Comparison of ENCODE assay signal across 10 cellular contexts in the genomic region with DNA sequence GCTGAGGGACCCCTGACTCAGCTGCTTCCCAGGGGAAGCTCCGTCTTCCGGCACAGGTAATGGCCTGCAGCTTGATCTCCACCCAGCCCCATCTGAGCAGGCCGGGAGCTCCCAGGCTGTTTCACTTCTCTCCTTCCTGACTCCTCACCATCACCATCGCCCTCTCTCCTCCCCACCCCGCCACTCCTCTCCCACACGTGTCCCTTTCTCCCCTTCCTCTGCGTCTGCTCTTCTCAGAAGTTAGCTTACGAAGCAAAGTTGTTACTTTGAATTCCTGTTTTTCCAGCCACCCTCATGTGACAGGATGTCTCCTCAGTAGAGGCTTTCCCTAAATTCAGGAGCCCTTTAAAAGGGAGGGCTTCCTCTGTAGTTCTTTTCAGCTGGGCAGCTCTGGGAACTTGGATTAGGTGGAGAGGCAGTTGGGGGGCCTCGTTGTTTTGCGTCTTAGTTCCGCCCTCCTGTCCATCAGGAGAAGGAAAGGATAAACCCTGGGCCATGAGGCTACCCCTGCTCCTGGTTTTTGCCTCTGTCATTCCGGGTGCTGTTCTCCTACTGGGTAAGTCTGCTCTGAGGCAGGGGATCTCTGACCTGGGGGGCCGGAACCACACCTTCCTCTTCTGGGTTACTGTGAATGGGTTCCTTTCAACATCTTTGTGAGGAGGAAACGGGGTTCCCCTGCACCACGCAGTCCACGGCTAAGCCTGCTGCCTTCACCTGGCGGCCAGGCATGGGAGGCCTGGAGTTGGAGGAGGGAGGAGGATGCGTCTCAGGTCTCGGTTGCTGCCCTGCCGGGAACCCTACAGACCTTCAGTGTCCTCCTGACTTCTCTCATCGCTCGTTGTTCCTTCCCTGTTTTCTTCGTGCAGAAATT. TPM values are rescaled to one million over a fixed set of nuclear protein-coding genes. Genes with fewer than 3 reads are reported as not detected.
A peak's percentile ranks its signal among the peaks of the same experiment; 100 is the strongest.
DNase-seq lines count a peak whose midpoint lies in the region; ATAC-seq and TF ChIP-seq lines count a peak whose summit lies in the region.
"Had no signal": no experiment of that assay in that cellular context is flagged by ENCODE, and none has a peak within 500 bp of the region (broad histone marks: within the 10 kb centered on the region; RNA-seq: fewer than 3 reads in every experiment).

MRC1 (plus strand) TSS at position 378 of the 871 bp plus-strand sequence; CDS start at position 496, 118 bp downstream.

- intact Hi-C loops in body of pancreas (cut with DNase I): no loop called here
- intact Hi-C loops in right cardiac atrium (cut with DNase I): no loop called here

- no peaks in the 10 kb centered on the region for H3K27me3 ChIP-seq in body of pancreas
- no peaks in the 10 kb centered on the region for H3K27me3 ChIP-seq in right cardiac atrium (ENCODE audit: control insufficient read depth, insufficient read depth)
- H3K27me3 ChIP-seq in osteoblast (ENCODE audit: insufficient read depth, low read length): no peaks in the 10 kb centered on the region
- H3K27me3 ChIP-seq in hepatocyte: no peaks in the 10 kb centered on the region

- no peaks in the 10 kb centered on the region for H3K9me2 ChIP-seq in hepatocyte (replicated peaks; ENCODE audit: insufficient read depth)

- no peak for TF ChIP-seq CTCF in body of pancreas (IDR thresholded peaks at IDR 0.05)
- no peak for TF ChIP-seq CTCF in osteoblast (IDR thresholded peaks at IDR 0.05; ENCODE audit: extremely low read depth, low read depth, low read length)
- TF ChIP-seq CTCF in hepatocyte (IDR thresholded peaks at IDR 0.05; ENCODE audit: poor library complexity): no peak

- H2AFZ ChIP-seq in osteoblast (ENCODE audit: low read length) (peak within 1 kb of the TSS; percentile 73), hepatocyte (no peak within 1 kb of the TSS)

- ATAC-seq in body of pancreas: no peak
- peak; percentile 67 to 69 for ATAC-seq in right cardiac atrium
- ATAC-seq in HG03097 (IDR thresholded peaks at IDR 0.05; ENCODE audit: low FRiP score, unreplicated experiment): no peak
- no peak for ATAC-seq in GM19467 (IDR thresholded peaks at IDR 0.05; ENCODE audit: unreplicated experiment)

- no peak within 1 kb of the TSS for H3K4me2 ChIP-seq in osteoblast (ENCODE audit: insufficient read depth, low read length)
- H3K4me2 ChIP-seq in hepatocyte: no peak within 1 kb of the TSS

- H3K27ac ChIP-seq in body of pancreas (no peak within 1 kb of the TSS), right cardiac atrium (ENCODE audit: low read length) (peak within 1 kb of the TSS; percentile 6), osteoblast (ENCODE audit: low read depth, low read length) (no peak within 1 kb of the TSS), hepatocyte (no peak within 1 kb of the TSS)

- TF ChIP-seq POLR2A in body of pancreas (IDR thresholded peaks at IDR 0.05): peak in 1 of 3 donors; percentile 13

- H3K36me3 ChIP-seq in body of pancreas (replicated peaks in 1 of 2; ENCODE audit: insufficient read depth in 1 of 2, low read depth in 2 of 2) (no peaks in the 10 kb centered on the region), osteoblast (ENCODE audit: insufficient read depth, low read length) (no peaks in the 10 kb centered on the region), hepatocyte (replicated peaks; ENCODE audit: insufficient read depth, low read depth) (no peaks in the 10 kb centered on the region)

- H3K79me2 ChIP-seq in osteoblast (ENCODE audit: insufficient read depth, low read length) (no peaks in the 10 kb centered on the region), hepatocyte (no peaks in the 10 kb centered on the region)

- no peaks in the 10 kb centered on the region for H3K4me1 ChIP-seq in body of pancreas
- no peaks in the 10 kb centered on the region for H3K4me1 ChIP-seq in right cardiac atrium (ENCODE audit: control insufficient read depth, insufficient read depth, low read length)
- no peaks in the 10 kb centered on the region for H3K4me1 ChIP-seq in osteoblast (ENCODE audit: insufficient read depth, low read length)
- no peaks in the 10 kb centered on the region for H3K4me1 ChIP-seq in hepatocyte (ENCODE audit: insufficient read depth)

- WGBS in body of pancreas, 2 donors: 67 to 81% methylated on average over 22 to 23 of the region's 23 CpGs
- WGBS in right cardiac atrium: 62% methylated on average over 23 of the region's 23 CpGs
- 89% methylated on average over 22 of the region's 23 CpGs for WGBS in hepatocyte (ENCODE audit: low lambda C conversion rate, missing lambda C conversion rate)

- DNase-seq in body of pancreas: peak in 1 of 4 donors; percentile 29
- DNase-seq in right cardiac atrium: peak; percentile 31 to 72 (median 67)
- DNase-seq in osteoblast (ENCODE audit: insufficient read length, low spot score, missing footprints): no peak
- no peak for DNase-seq in ureter (ENCODE audit: low spot score)
- DNase-seq in kidney glomerular epithelial cell (lab: John Stamatoyannopoulos, UW): no peak
- DNase-seq in hepatocyte (ENCODE audit: low spot score): no peak
- DNase-seq: NCI-H69 had no signal

- H3K4me3 ChIP-seq in body of pancreas (no peak within 1 kb of the TSS), right cardiac atrium (ENCODE audit: low read length) (peak within 1 kb of the TSS; percentile 45), osteoblast (ENCODE audit: insufficient read depth, low read length) (no peak within 1 kb of the TSS), hepatocyte (no peak within 1 kb of the TSS)

- no peaks in the 10 kb centered on the region for H4K20me1 ChIP-seq in osteoblast (ENCODE audit: insufficient read depth, low read length)
- no peaks in the 10 kb centered on the region for H4K20me1 ChIP-seq in hepatocyte (ENCODE audit: insufficient read depth, poor library complexity, severe bottlenecking)

- no peaks in the 10 kb centered on the region for H3K9me3 ChIP-seq in body of pancreas
- no peaks in the 10 kb centered on the region for H3K9me3 ChIP-seq in right cardiac atrium (ENCODE audit: control insufficient read depth, low read length)
- H3K9me3 ChIP-seq in osteoblast (ENCODE audit: low read depth, low read length): no peaks in the 10 kb centered on the region
- H3K9me3 ChIP-seq in hepatocyte (ENCODE audit: low read depth): no peaks in the 10 kb centered on the region

RNA-seq across cellular contexts. Expression of gene MRC1, which starts in this region (rescaled TPM):
- total RNA-seq in body of pancreas (10 to 100 TPM; 10.2 to 19.5 TPM), right cardiac atrium (10 to 100 TPM; 24.4 to 51.8 (median 41.4) TPM), osteoblast (under 0.01 and 0.36 TPM in 2 replicates), ureter (13.1 TPM), hepatocyte (1.8 and 2.4 TPM in 2 replicates)
- polyA plus RNA-seq in right cardiac atrium (4.4 TPM), hepatocyte (0.13 and 0.30 TPM in 2 replicates)
- total RNA-seq: M059J had no signal

Comparison
In these comparisons a context has a peak if more than half of its experiments do, and no peak if none do; other contexts are left out.
1. ATAC-seq: peak in right cardiac atrium (2 of 2); none in body of pancreas (single experiment), HG03097 (single experiment) and GM19467 (single experiment).
2. DNase-seq: peak in right cardiac atrium (3 of 3); none in osteoblast (single experiment), ureter (single experiment), kidney glomerular epithelial cell (single experiment) and hepatocyte (single experiment).